1 cellular context compared by ENCODE assay signal in the genomic region with DNA sequence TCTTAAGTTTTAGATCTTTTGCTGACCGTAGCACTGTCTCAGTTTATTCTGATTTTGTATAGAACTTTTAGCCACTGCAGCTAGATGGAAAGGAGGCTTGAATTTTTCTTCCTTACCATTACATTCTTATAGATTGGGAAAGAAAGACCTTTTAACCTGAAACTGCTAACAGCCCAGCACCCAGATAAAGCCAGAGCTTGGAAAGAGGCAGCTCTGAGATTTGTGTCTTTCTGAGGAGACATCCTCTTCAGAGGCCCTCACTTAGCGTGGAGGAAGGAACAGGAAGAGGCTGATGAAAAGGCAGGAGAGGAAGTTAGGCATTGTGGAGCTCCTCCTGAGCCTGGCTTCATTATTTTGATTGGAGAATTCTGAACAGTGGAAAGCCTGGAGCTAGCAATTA.
TF ChIP-seq lines count a peak whose summit lies in the region.

No MANE protein-coding gene starts in this region.

TF ChIP-seq in H1, 55 proteins besides CTCF, POLR2A, EP300 and RAD21:
- no peak for TF ChIP-seq KDM4A (IDR thresholded peaks at IDR 0.05; ENCODE audit: low read depth, low read length, severe bottlenecking)
- no peak for TF ChIP-seq SAP30 (IDR thresholded peaks at IDR 0.05; ENCODE audit: insufficient read depth, insufficient replicate concordance, low read length)
TF ChIP-seq in H1: peak in this region for 0.
